ENCODE assay signal across 8 cellular contexts in the genomic region with DNA sequence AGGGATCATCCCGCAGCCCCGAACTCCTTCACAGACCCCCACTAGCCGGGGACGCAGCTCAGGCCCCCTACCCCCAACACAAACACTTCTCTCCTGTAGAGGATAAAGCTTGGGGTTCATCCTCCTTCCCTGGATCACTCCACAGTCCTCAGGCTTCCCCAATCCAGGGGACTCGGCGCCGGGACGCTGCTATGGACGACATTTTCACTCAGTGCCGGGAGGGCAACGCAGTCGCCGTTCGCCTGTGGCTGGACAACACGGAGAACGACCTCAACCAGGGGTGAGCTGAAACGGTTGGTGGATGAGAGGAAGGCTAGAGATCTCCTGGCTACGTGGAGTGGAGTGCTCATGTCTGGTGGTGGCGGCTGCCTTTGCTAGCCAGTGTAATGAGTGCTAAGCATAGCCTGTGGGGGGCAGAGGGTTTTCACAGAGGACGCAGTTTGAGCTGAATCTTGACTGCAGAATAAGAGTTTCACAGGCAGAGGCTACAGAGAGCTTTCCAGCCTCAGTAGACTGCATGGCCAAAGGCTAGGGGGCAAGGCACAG. TPM values are rescaled to one million over a fixed set of nuclear protein-coding genes. Genes with fewer than 3 reads are reported as not detected.
A peak's percentile ranks its signal among the peaks of the same experiment; 100 is the strongest.
DNase-seq lines count a peak whose midpoint lies in the region; ATAC-seq, FAIRE-seq and TF ChIP-seq lines count a peak whose summit lies in the region.

No MANE protein-coding gene starts in this region.

- peaks cover 27% of the 10 kb centered on the region for H3K36me3 ChIP-seq in BJ (ENCODE audit: control insufficient read depth, insufficient read depth, low read length)
- peaks cover 40% of the 10 kb centered on the region for H3K36me3 ChIP-seq in OCI-LY3 (replicated peaks; ENCODE audit: low read depth, low read length)
- H3K36me3 ChIP-seq in naive thymus-derived CD4-positive, alpha-beta T cell (ENCODE audit: control insufficient read depth in 2 of 3, insufficient read depth in 3 of 3, low read length in 3 of 3): peaks cover under 1 to 48% (median 8%) of the 10 kb centered on the region in 3 experiments

- no peaks in the 10 kb centered on the region for H3K27me3 ChIP-seq in BJ (ENCODE audit: control insufficient read depth, insufficient read depth, low read length)
- no peaks in the 10 kb centered on the region for H3K27me3 ChIP-seq in OCI-LY3 (ENCODE audit: low read depth, low read length)
- H3K27me3 ChIP-seq in naive thymus-derived CD4-positive, alpha-beta T cell (ENCODE audit: control insufficient read depth in 2 of 2, insufficient read depth in 2 of 2, low read length in 2 of 2): no peaks in the 10 kb centered on the region

- H4K20me1 ChIP-seq in OCI-LY3 (ENCODE audit: insufficient read depth, low read length): 0 out of 2 replicates have a peak, but pooled peaks cover 4% of the 10 kb centered on the region

- peaks cover 50% of the 10 kb centered on the region for H3K4me1 ChIP-seq in OCI-LY3 (ENCODE audit: low read length)
- H3K4me1 ChIP-seq in naive thymus-derived CD4-positive, alpha-beta T cell (ENCODE audit: control insufficient read depth in 2 of 2, insufficient read depth in 2 of 2, low read length in 2 of 2): peaks cover 51% of the 10 kb centered on the region in 2 donors

- peak overlapping the region; percentile 98 for H3K9ac ChIP-seq in OCI-LY3 (ENCODE audit: low read length)

- intact Hi-C loops in naive thymus-derived CD4-positive, alpha-beta T cell (cut with micrococcal nuclease): loop anchor here (1.0 to 10.0 kb wide), 10 partner anchors 8 to 919 kb away; partner anchors contain the start of genes MRPL17 (in 1 of the 2), SMPD1 (in 1 of the 2), TAF10 (in 1 of the 2) and TPP1 (in 1 of the 2)

- DNase-seq in BJ (ENCODE audit: low read depth): no peak
- peak; percentile 63 to 66 for DNase-seq in activated T-cell treated with anti-CD3 and anti-CD28 coated beads, Interleukin-2, amount 50 U/mL, for 48 hours
- DNase-seq in fibroblast of mammary gland (ENCODE audit: low read depth): peak; percentile 65
- DNase-seq in naive thymus-derived CD4-positive, alpha-beta T cell: peak; percentile 26 to 74 (median 60)
- peak; percentile 57 for DNase-seq in urothelium cell line (ENCODE audit: low spot score)

- H3K4me2 ChIP-seq in OCI-LY3 (ENCODE audit: low read length): peak overlapping the region; percentile 98

- H2AFZ ChIP-seq in OCI-LY3 (ENCODE audit: low read depth, low read length): peak overlapping the region; percentile 84

- H3K4me3 ChIP-seq in BJ (ENCODE audit: low read depth, low read length) (peak overlapping the region; percentile 84), OCI-LY3 (ENCODE audit: low read length) (peak overlapping the region; percentile 99), fibroblast of mammary gland (ENCODE audit: control insufficient read depth, low read depth, low read length) (peak overlapping the region; percentile 99)
- H3K4me3 ChIP-seq in naive thymus-derived CD4-positive, alpha-beta T cell (ENCODE audit: low read length): peak overlapping the region; percentile 85

- H3K4me1 Mint-ChIP-seq in naive thymus-derived CD4-positive, alpha-beta T cell: peaks cover 9 to 33% (median 21%) of the 10 kb centered on the region in 7 donors

- POLR2A ChIA-PET in BJ (lab: Charles Lee): no interaction called here
- POLR2A ChIA-PET in naive thymus-derived CD4-positive, alpha-beta T cell (lab: Charles Lee): interaction anchor here (0.7 to 10.3 kb wide), 20 partner anchors 8 to 226 kb away, joined by 3 to 170 read pairs (median 5); partner anchors contain the start of genes ARFIP2, DCHS1, MRPL17 and TAF10

- H3K9me3 Mint-ChIP-seq in naive thymus-derived CD4-positive, alpha-beta T cell: no peaks in the 10 kb centered on the region

- CTCF ChIA-PET in BJ (lab: Yijun Ruan, JAX): interaction anchor here (0.6 to 3.9 kb wide), 10 partner anchors 10 to 404 kb away, joined by 3 to 17 read pairs (median 4); partner anchors contain the start of genes MRPL17 and TPP1
- CTCF ChIA-PET in naive thymus-derived CD4-positive, alpha-beta T cell (lab: Charles Lee): interaction anchor here (0.7 to 3.7 kb wide), 24 partner anchors 8 to 226 kb away, joined by 3 to 41 read pairs (median 4); partner anchors contain the start of genes MRPL17, TAF10 and TPP1

- no peaks in the 10 kb centered on the region for H3K27me3 Mint-ChIP-seq in naive thymus-derived CD4-positive, alpha-beta T cell

- ATAC-seq in GM18867 (IDR thresholded peaks at IDR 0.05; ENCODE audit: unreplicated experiment): peak; percentile 40
- peak; percentile 27 for ATAC-seq in HG03097 (IDR thresholded peaks at IDR 0.05; ENCODE audit: low FRiP score, unreplicated experiment)
- peak; percentile 71 for ATAC-seq in naive thymus-derived CD4-positive, alpha-beta T cell

- TF ChIP-seq CTCF in BJ (IDR thresholded peaks at IDR 0.05; ENCODE audit: insufficient read depth, low read depth, low read length) (peak; percentile 43), OCI-LY3 (IDR thresholded peaks at IDR 0.05; ENCODE audit: low read depth, low read length) (peak; percentile 55), fibroblast of mammary gland (conservative IDR thresholded peaks at IDR 0.05; ENCODE audit: control insufficient read depth, insufficient read depth, low read depth, low read length) (peak; percentile 16)

- H3K9me3 ChIP-seq in OCI-LY3 (ENCODE audit: insufficient read depth, low read length): no peaks in the 10 kb centered on the region
- no peaks in the 10 kb centered on the region for H3K9me3 ChIP-seq in naive thymus-derived CD4-positive, alpha-beta T cell (ENCODE audit: control insufficient read depth in 2 of 3, low read length in 3 of 3)

- H3K27ac ChIP-seq in OCI-LY3 (ENCODE audit: low read length): peak overlapping the region; percentile 70
- H3K27ac ChIP-seq in naive thymus-derived CD4-positive, alpha-beta T cell (ENCODE audit: low read depth, low read length): peak overlapping the region; percentile 86

- no peak overlapping the region for H3K4me3 Mint-ChIP-seq in naive thymus-derived CD4-positive, alpha-beta T cell

- H3K79me2 ChIP-seq in OCI-LY3 (ENCODE audit: low read length): peaks cover 63% of the 10 kb centered on the region

- H3K36me3 Mint-ChIP-seq in naive thymus-derived CD4-positive, alpha-beta T cell: peaks cover 6 to 32% (median 13%) of the 10 kb centered on the region in 5 donors

- FAIRE-seq in urothelium cell line (lab: Jason Lieb, UNC): no peak

- no peak overlapping the region for H3K27ac Mint-ChIP-seq in naive thymus-derived CD4-positive, alpha-beta T cell

RNA-seq across cellular contexts. Expression of gene ILK, which starts 0.6 kb away (rescaled TPM):
- 449 and 654 TPM in 2 replicates for polyA plus RNA-seq in BJ (2011; rRNA removed)
- 282 and 375 TPM in 2 replicates for polyA minus RNA-seq in BJ (2011; rRNA and poly(A)+ RNA removed)
- total RNA-seq in naive thymus-derived CD4-positive, alpha-beta T cell: 100 to 1,000 TPM in 1 of 5 experiments, 10 to 100 TPM in 4; 34.4 to 165 (median 89.6) TPM
- polyA plus RNA-seq in naive thymus-derived CD4-positive, alpha-beta T cell: 10 to 100 TPM; 67.8 to 79.7 TPM

RNA-seq across cellular contexts. Expression of gene RRP8, which starts 0.7 kb away (rescaled TPM):
- polyA plus RNA-seq in BJ (2011; rRNA removed): 9.9 and 14.4 TPM in 2 replicates
- 5.9 and 8.6 TPM in 2 replicates for polyA minus RNA-seq in BJ (2011; rRNA and poly(A)+ RNA removed)
- 10 to 100 TPM; 21.4 to 37.9 (median 27.9) TPM for total RNA-seq in naive thymus-derived CD4-positive, alpha-beta T cell
- 10 to 100 TPM; 17.2 to 29.1 TPM for polyA plus RNA-seq in naive thymus-derived CD4-positive, alpha-beta T cell

RNA-seq across cellular contexts. Expression of gene TAF10, which starts 7.9 kb away (rescaled TPM):
- polyA plus RNA-seq in BJ (2011; rRNA removed): 158 and 205 TPM in 2 replicates
- polyA minus RNA-seq in BJ (2011; rRNA and poly(A)+ RNA removed): 98.3 and 126 TPM in 2 replicates
- total RNA-seq in naive thymus-derived CD4-positive, alpha-beta T cell: 100 to 1,000 TPM; 116 to 135 (median 128) TPM
- 100 to 1,000 TPM; 210 to 247 TPM for polyA plus RNA-seq in naive thymus-derived CD4-positive, alpha-beta T cell

RNA-seq across cellular contexts. Expression of gene TPP1, which starts 15.1 kb away (rescaled TPM):
- 69.7 and 77.6 TPM in 2 replicates for polyA plus RNA-seq in BJ (2011; rRNA removed)
- polyA minus RNA-seq in BJ (2011; rRNA and poly(A)+ RNA removed): 48.0 and 60.2 TPM in 2 replicates
- 100 to 1,000 TPM in 3 of 5 experiments, 10 to 100 TPM in 2; 49.9 to 160 (median 134) TPM for total RNA-seq in naive thymus-derived CD4-positive, alpha-beta T cell
- polyA plus RNA-seq in naive thymus-derived CD4-positive, alpha-beta T cell: 100 to 1,000 TPM in 1 of 2 donors, 10 to 100 TPM in 1; 91.6 to 116 TPM

RNA-seq across cellular contexts. Expression of gene DCHS1, which starts 51.5 kb away (rescaled TPM):
- 2.5 and 7.3 TPM in 2 replicates for polyA plus RNA-seq in BJ (2011; rRNA removed)
- polyA minus RNA-seq in BJ (2011; rRNA and poly(A)+ RNA removed): 6.2 and 9.1 TPM in 2 replicates
- 10 to 100 TPM in 3 of 5 experiments, 1 to 10 TPM in 1, under 1 TPM in 1; 0.48 to 12.5 (median 10.9) TPM for total RNA-seq in naive thymus-derived CD4-positive, alpha-beta T cell
- 1 to 10 TPM; 2.7 to 4.8 TPM for polyA plus RNA-seq in naive thymus-derived CD4-positive, alpha-beta T cell
